Comparison of ENCODE assay signal across 19 cellular contexts in genomic region chr3:66083096-66083960, GRCh38.
"Had no signal": no experiment of that assay in that cellular context is flagged by ENCODE, and none has a peak within 500 bp of the region (broad histone marks: within the 10 kb centered on the region; RNA-seq: fewer than 3 reads in every experiment).

No MANE protein-coding gene starts in this region.

- H3K9me3 Mint-ChIP-seq: activated CD4-positive, alpha-beta memory T cell treated with anti-CD3 and anti-CD28 coated beads for 36 hours; activated naive CD4-positive, alpha-beta T cell treated with anti-CD3 and anti-CD28 coated beads, Interleukin-2, amount 50 U/mL, for 24 hours; activated T-cell treated with anti-CD3 and anti-CD28 coated beads, Interleukin-2, amount 50 U/mL, for 4 hours; memory B cell; nephron; T-cell had no signal

- H3K4me1 Mint-ChIP-seq: activated naive CD4-positive, alpha-beta T cell treated with anti-CD3 and anti-CD28 coated beads, Interleukin-2, amount 50 U/mL, for 24 hours; memory B cell; nephron; T-cell had no signal

- H3K4me3 Mint-ChIP-seq: activated CD4-positive, alpha-beta memory T cell treated with anti-CD3 and anti-CD28 coated beads for 36 hours; activated naive CD4-positive, alpha-beta T cell treated with anti-CD3 and anti-CD28 coated beads, Interleukin-2, amount 50 U/mL, for 24 hours; activated T-cell treated with anti-CD3 and anti-CD28 coated beads, Interleukin-2, amount 50 U/mL, for 4 hours; memory B cell; nephron; T-cell had no signal

- H3K27me3 Mint-ChIP-seq: activated CD4-positive, alpha-beta memory T cell treated with anti-CD3 and anti-CD28 coated beads for 36 hours had no signal

- H3K4me3 ChIP-seq: colonic mucosa, esophagus muscularis mucosa, tibial nerve, vagina had no signal

- FAIRE-seq: keratinocyte had no signal

- H3K27ac Mint-ChIP-seq: activated CD4-positive, alpha-beta memory T cell treated with anti-CD3 and anti-CD28 coated beads for 36 hours; activated naive CD4-positive, alpha-beta T cell treated with anti-CD3 and anti-CD28 coated beads, Interleukin-2, amount 50 U/mL, for 24 hours; memory B cell; nephron; T-cell had no signal

- ATAC-seq: activated T-cell treated with anti-CD3 and anti-CD28 coated beads, Interleukin-2, amount 50 U/mL, for 4 hours; left ventricle myocardium superior; T-cell had no signal

- H3K4me1 ChIP-seq: colonic mucosa, esophagus muscularis mucosa, tibial nerve, vagina had no signal

- H3K36me3 Mint-ChIP-seq: activated CD4-positive, alpha-beta memory T cell treated with anti-CD3 and anti-CD28 coated beads for 36 hours; activated naive CD4-positive, alpha-beta T cell treated with anti-CD3 and anti-CD28 coated beads, Interleukin-2, amount 50 U/mL, for 24 hours; memory B cell; T-cell had no signal

- H3K27me3 ChIP-seq: colonic mucosa, esophagus muscularis mucosa, tibial nerve, vagina had no signal

- H3K27ac ChIP-seq: colonic mucosa, esophagus muscularis mucosa, tibial nerve, vagina, VCaP had no signal

- DNase-seq: activated CD4-positive, alpha-beta memory T cell treated with anti-CD3 and anti-CD28 coated beads for 36 hours; activated effector memory CD4-positive, alpha-beta T cell treated with anti-CD3 and anti-CD28 coated beads, Interleukin-2, amount 50 U/mL, for 16 hours; activated T-cell treated with anti-CD3 and anti-CD28 coated beads, Interleukin-2, amount 50 U/mL, for 4 hours; caudate nucleus; colonic mucosa; left ventricle myocardium superior; stimulated activated CD4-positive, alpha-beta T cell treated with anti-CD3 and anti-CD28 coated beads, Interleukin-4, amount 100 ng/mL, for 1 hour; stimulated activated naive CD4-positive, alpha-beta T cell; substantia nigra; T-cell; T1000 had no signal

- H3K9me3 ChIP-seq: colonic mucosa, esophagus muscularis mucosa, tibial nerve, vagina had no signal

- H3K36me3 ChIP-seq: colonic mucosa, esophagus muscularis mucosa, tibial nerve, vagina had no signal
